Comparison of ENCODE assay signal across 8 cellular contexts in genomic region chr7:726084-726853, GRCh38. TPM values are rescaled to one million over a fixed set of nuclear protein-coding genes. Genes with fewer than 3 reads are reported as not detected.
DNase-seq lines count a peak whose midpoint lies in the region; ATAC-seq and TF ChIP-seq lines count a peak whose summit lies in the region.

TSS of gene DNAAF5 (plus strand) at chr7:726699. CDS start at chr7:726721, 22 bp downstream.

- TF ChIP-seq CTCF in colonic mucosa (IDR thresholded peaks at IDR 0.05) = no peak

- peaks cover 6% of the 10 kb centered on the region for H3K4me1 ChIP-seq in colonic mucosa

- peak within 1 kb of the TSS; percentile 79 to 80 for H3K9ac ChIP-seq in colonic mucosa (ENCODE audit: low read depth in 2 of 2, low read length in 2 of 2)

- intact Hi-C loops in colonic mucosa (cut with DNase I) = loop anchor here (10.0 kb wide), 1 partner anchor 201 kb away; no protein-coding TSS in a partner anchor

- H3K27me3 ChIP-seq in colonic mucosa = no peaks in the 10 kb centered on the region

- H3K36me3 ChIP-seq in colonic mucosa = no peaks in the 10 kb centered on the region

- no peak within 1 kb of the TSS for H3K27ac ChIP-seq in colonic mucosa

- peak; percentile 90 for DNase-seq in Ammon's horn (ENCODE audit: low spot score)
- peak; percentile 80 for DNase-seq in NCI-H460 (ENCODE audit: extremely low read depth, low read depth)
- peak; percentile 86 to 87 for DNase-seq in activated CD4-positive, alpha-beta T cell treated with anti-CD3 and anti-CD28 coated beads for 4 hours
- peak; percentile 88 for DNase-seq in colonic mucosa
- peak; percentile 87 for DNase-seq in left lobe of liver (ENCODE audit: low spot score)
- peak; percentile 89 to 91 for DNase-seq in stimulated activated CD4-positive, alpha-beta T cell treated with anti-CD3 and anti-CD28 coated beads, Interleukin-2, amount 100 ng/mL, for 24 hours

- H3K9me3 ChIP-seq in colonic mucosa = no peaks in the 10 kb centered on the region

- ATAC-seq in GM19043 (IDR thresholded peaks at IDR 0.05; ENCODE audit: low read depth, unreplicated experiment) (peak; percentile 85), HG03354 (IDR thresholded peaks at IDR 0.05; ENCODE audit: poor library complexity, severe bottlenecking, unreplicated experiment) (peak; percentile 89), left lobe of liver (peak; percentile 95)

- H3K4me3 ChIP-seq in colonic mucosa = peak within 1 kb of the TSS; percentile 87

RNA-seq across cellular contexts. Expression of gene DNAAF5, which starts in this region (rescaled TPM):
- total RNA-seq in NCI-H460 (2014; rRNA removed; shearing (Covaris generic)) = 37.1 and 41.5 TPM in 2 replicates
- 49.8 and 64.4 TPM in 2 replicates for polyA plus RNA-seq in NCI-H460 (2014; cell fraction: nucleus; rRNA removed)
- 10 to 100 TPM; 31.0 to 54.9 TPM for total RNA-seq in colonic mucosa
- 10.0 TPM for total RNA-seq in left lobe of liver
